Comparison of ENCODE assay signal across 10 cellular contexts in the genomic region with DNA sequence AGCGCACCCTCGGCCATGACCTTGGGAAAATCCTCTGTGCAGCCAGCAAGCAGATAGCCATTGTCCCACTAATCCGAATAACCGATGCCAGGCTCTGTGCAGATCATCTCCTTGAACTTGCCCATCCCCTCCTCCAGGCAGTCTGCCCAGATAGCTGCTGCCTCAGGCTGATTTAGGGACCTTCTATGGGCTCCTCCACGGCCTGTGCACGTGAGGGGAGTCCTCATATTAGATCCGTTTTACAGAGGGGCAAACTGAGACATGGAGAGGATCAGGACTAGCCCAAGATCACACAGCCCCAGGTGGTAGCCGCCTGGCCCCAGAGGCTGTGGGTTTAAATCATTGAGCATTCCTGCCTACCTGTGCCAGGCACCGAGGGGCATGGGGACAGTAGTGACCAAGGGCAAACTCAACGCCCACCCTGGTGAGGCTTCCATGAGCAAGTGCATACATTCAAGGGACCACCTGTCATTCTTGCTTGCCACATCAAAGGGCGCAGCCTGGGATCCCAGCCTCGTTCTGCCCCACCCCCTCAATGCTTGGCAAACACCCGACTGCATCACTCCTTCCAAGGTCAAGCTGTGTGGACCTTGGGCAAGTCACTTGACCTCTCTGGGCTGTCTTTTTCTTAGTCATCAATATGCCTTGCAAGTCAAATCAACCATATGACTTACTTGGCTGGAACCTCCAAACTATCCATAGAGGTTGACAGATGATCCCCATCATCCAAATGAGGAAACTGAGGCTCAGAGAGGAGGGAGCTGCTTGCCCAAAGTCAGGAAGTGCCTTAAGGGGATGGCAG.
DNase-seq lines count a peak whose midpoint lies in the region; ATAC-seq and TF ChIP-seq lines count a peak whose summit lies in the region.
"Had no signal": no experiment of that assay in that cellular context is flagged by ENCODE, and none has a peak within 500 bp of the region (broad histone marks: within the 10 kb centered on the region; RNA-seq: fewer than 3 reads in every experiment).

No MANE protein-coding gene starts in this region.

- no peak overlapping the region for H3K4me3 ChIP-seq in SJCRH30
- no peak overlapping the region for H3K4me3 ChIP-seq in fibroblast of the aortic adventitia (ENCODE audit: low read depth, low read length)
- no peak overlapping the region for H3K4me3 ChIP-seq in neural progenitor cell

- peak; percentile 31 for DNase-seq in ELR (ENCODE audit: low read depth)
- peak; percentile 74 to 80 for DNase-seq in SJCRH30
- DNase-seq in fibroblast of the aortic adventitia (ENCODE audit: low read depth): peak; percentile 15
- DNase-seq in neural progenitor cell (ENCODE audit: low spot score): no peak
- DNase-seq in effector CD8-positive, alpha-beta T cell (lab: John Stamatoyannopoulos, UW): no peak
- DNase-seq in NCI-H2029 treated with DMSO at 0.1 percent for 48 hours (lab: John Stamatoyannopoulos, UW): no peak
- no peak for DNase-seq in NCI-H1694 (lab: John Stamatoyannopoulos, UW)
- DNase-seq: activated CD4-positive, alpha-beta memory T cell treated with anti-CD3 and anti-CD28 coated beads, Interleukin-2, amount 10 ng/mL, durations not matched to agents 7 days and 5 days had no signal

- H3K27me3 Mint-ChIP-seq in neural progenitor cell (ENCODE audit: insufficient read depth, low read depth): peaks cover 18% of the 10 kb centered on the region
- H3K27me3 Mint-ChIP-seq: activated CD4-positive, alpha-beta memory T cell treated with anti-CD3 and anti-CD28 coated beads, Interleukin-2, amount 10 ng/mL, durations not matched to agents 7 days and 5 days had no signal

- H4K20me1 ChIP-seq in neural progenitor cell (ENCODE audit: low read depth): no peaks in the 10 kb centered on the region

- H3K4me1 ChIP-seq in SJCRH30 (peaks cover 26% of the 10 kb centered on the region), neural progenitor cell (peaks cover 29% of the 10 kb centered on the region)

- H3K27ac Mint-ChIP-seq in neural progenitor cell: peak overlapping the region; percentile 96
- H3K27ac Mint-ChIP-seq: activated CD4-positive, alpha-beta memory T cell treated with anti-CD3 and anti-CD28 coated beads, Interleukin-2, amount 10 ng/mL, durations not matched to agents 7 days and 5 days had no signal

- H3K36me3 Mint-ChIP-seq in neural progenitor cell: peaks cover 2% of the 10 kb centered on the region

- H3K79me2 ChIP-seq in neural progenitor cell (ENCODE audit: low read depth): no peaks in the 10 kb centered on the region

- peaks cover 6% of the 10 kb centered on the region for H3K9me3 Mint-ChIP-seq in neural progenitor cell

- no peak overlapping the region for H2AFZ ChIP-seq in neural progenitor cell (replicated peaks)

- peaks cover 27% of the 10 kb centered on the region for H3F3A ChIP-seq in neural progenitor cell (ENCODE audit: low read depth)

- ATAC-seq in GM18870 (IDR thresholded peaks at IDR 0.05; ENCODE audit: unreplicated experiment): no peak

- H3K4me2 ChIP-seq in neural progenitor cell: peak overlapping the region; percentile 10

- H3K4me1 Mint-ChIP-seq in neural progenitor cell: peaks cover 66% of the 10 kb centered on the region
- H3K4me1 Mint-ChIP-seq: activated CD4-positive, alpha-beta memory T cell treated with anti-CD3 and anti-CD28 coated beads, Interleukin-2, amount 10 ng/mL, durations not matched to agents 7 days and 5 days had no signal

- H3K4me3 Mint-ChIP-seq in neural progenitor cell: peak overlapping the region; percentile 64
- H3K4me3 Mint-ChIP-seq: activated CD4-positive, alpha-beta memory T cell treated with anti-CD3 and anti-CD28 coated beads, Interleukin-2, amount 10 ng/mL, durations not matched to agents 7 days and 5 days had no signal

- H3K27me3 ChIP-seq in SJCRH30 (no peaks in the 10 kb centered on the region), neural progenitor cell (no peaks in the 10 kb centered on the region)

- no peaks in the 10 kb centered on the region for H3K36me3 ChIP-seq in SJCRH30
- H3K36me3 ChIP-seq in neural progenitor cell: no peaks in the 10 kb centered on the region

- TF ChIP-seq CTCF in fibroblast of the aortic adventitia (IDR thresholded peaks at IDR 0.05; ENCODE audit: insufficient read depth, low read length) (no peak), neural progenitor cell (IDR thresholded peaks at IDR 0.05) (no peak)

- H3K9me3 ChIP-seq in SJCRH30 (replicated peaks) (no peaks in the 10 kb centered on the region; the same call in 1 of the 2 replicates), neural progenitor cell (ENCODE audit: low read depth) (no peaks in the 10 kb centered on the region)

- H3K27ac ChIP-seq in SJCRH30 (peak overlapping the region; percentile 81), neural progenitor cell (no peak overlapping the region)
- H3K27ac ChIP-seq: C4-2B had no signal

- H3K9ac ChIP-seq in neural progenitor cell: no peak overlapping the region

Comparison
In these comparisons a context has a peak if more than half of its experiments do, and no peak if none do; other contexts are left out.
1. DNase-seq: peak in ELR (single experiment), SJCRH30 (2 of 2) and fibroblast of the aortic adventitia (single experiment); none in neural progenitor cell (single experiment), effector CD8-positive, alpha-beta T cell (single experiment), NCI-H2029 treated with DMSO at 0.1 percent for 48 hours (single experiment) and NCI-H1694 (single experiment).